Comparison of ENCODE assay signal across 8 cellular contexts in the genomic region with DNA sequence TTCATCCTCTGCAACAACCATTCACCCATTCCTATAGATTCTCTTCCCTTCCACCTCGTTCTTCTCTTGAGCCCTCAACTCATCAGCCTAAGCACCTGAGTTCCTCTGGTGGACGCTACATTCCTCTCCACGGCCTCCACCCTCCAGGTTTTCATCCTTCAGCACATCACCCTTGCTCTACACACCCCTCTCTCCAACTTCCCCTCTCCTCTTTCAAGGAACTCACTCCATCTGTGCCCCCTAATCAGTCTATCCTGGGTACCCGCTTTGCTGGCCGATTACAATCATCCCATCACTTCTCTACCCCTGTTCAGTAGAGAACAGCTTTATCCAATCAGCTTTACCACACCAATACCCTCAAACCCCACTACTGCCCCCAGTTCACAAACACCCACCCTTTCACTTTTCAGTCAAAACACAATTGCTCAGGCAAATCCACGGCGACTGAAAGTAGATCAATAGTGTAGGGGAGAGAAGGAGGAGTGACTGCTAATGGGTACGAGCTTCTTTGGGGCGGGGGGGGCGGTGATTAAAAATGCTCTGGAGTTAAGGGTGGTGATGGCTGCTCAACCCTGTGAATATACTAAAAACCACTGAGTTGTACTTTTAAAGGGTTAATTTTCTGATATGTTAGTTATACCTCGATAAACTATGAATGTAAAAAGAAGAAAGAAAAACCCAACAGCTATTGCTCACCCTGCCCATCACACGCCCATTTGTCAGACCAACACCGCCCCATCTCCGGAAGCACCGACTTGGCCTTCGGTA. TPM values are rescaled to one million over a fixed set of nuclear protein-coding genes. Genes with fewer than 3 reads are reported as not detected.
DNase-seq lines count a peak whose midpoint lies in the region; ATAC-seq and TF ChIP-seq lines count a peak whose summit lies in the region.

No MANE protein-coding gene starts in this region.

- no peak for TF ChIP-seq CTCF in GM13976 (IDR thresholded peaks at IDR 0.05; ENCODE audit: borderline replicate concordance, control extremely low read depth, extremely low read depth, insufficient read depth, missing control alignments)
- no peak for TF ChIP-seq CTCF in testis (IDR thresholded peaks at IDR 0.05)

- in situ Hi-C loops in GM13976 (cut with MboI; ENCODE audit: low sequenced_read_pairs, unreplicated experiment) = no loop called here

- intact Hi-C loops in testis (cut with DNase I; ENCODE audit: low total_unique reads) = no loop called here

- ATAC-seq in HG02798 (IDR thresholded peaks at IDR 0.05; ENCODE audit: poor library complexity, unreplicated experiment) = peak; percentile 34

- DNase-seq in GM13976 (ENCODE audit: low spot score) = peak; percentile 61
- DNase-seq in SW480 (ENCODE audit: low spot score) = peak; percentile 11
- peak; percentile 27 for DNase-seq in dermis blood vessel endothelial cell
- DNase-seq in testis = no peak
- DNase-seq in NK-92 (lab: John Stamatoyannopoulos, UW; ENCODE audit: unreplicated experiment) = no peak
- no peak for DNase-seq in NCI-H187 (lab: John Stamatoyannopoulos, UW)

- peak overlapping the region; percentile 87 for H3K4me3 ChIP-seq in mononuclear cell (ENCODE audit: low read length)
- peak overlapping the region; percentile 87 to 90 for H3K4me3 ChIP-seq in testis

- TF ChIP-seq POLR2A in testis (IDR thresholded peaks at IDR 0.05) = no peak

- 18 to 20% methylated on average over 16 of the region's 16 CpGs for WGBS in testis, 2 donors

- H3K4me1 ChIP-seq in mononuclear cell (ENCODE audit: insufficient read depth, low read length) (peaks cover 29% of the 10 kb centered on the region), testis (peaks cover 6% of the 10 kb centered on the region)

- H3K36me3 ChIP-seq in testis (ENCODE audit: low read depth, missing control alignments) = no peaks in the 10 kb centered on the region

- peak overlapping the region; percentile 81 to 90 for H3K27ac ChIP-seq in testis

- no peaks in the 10 kb centered on the region for H3K9me3 ChIP-seq in mononuclear cell (ENCODE audit: low read depth, low read length)
- no peaks in the 10 kb centered on the region for H3K9me3 ChIP-seq in testis

- H3K27me3 ChIP-seq in mononuclear cell (ENCODE audit: insufficient read depth, low read length) (no peaks in the 10 kb centered on the region), testis (no peaks in the 10 kb centered on the region)

RNA-seq across cellular contexts. Expression of gene DYM, which starts 0.9 kb away (rescaled TPM):
- total RNA-seq in dermis blood vessel endothelial cell = 32.2 and 36.4 TPM in 2 replicates
- total RNA-seq in mononuclear cell = 69.9 TPM
- 100 to 1,000 TPM in 1 of 2 donors, 10 to 100 TPM in 1; 61.3 to 104 TPM for total RNA-seq in testis
- polyA plus RNA-seq in testis (ENCODE audit: insufficient read depth, low read depth, low replicate concordance) = 110 TPM

RNA-seq across cellular contexts. Expression of gene C18orf32, which starts 27.4 kb away (rescaled TPM):
- total RNA-seq in dermis blood vessel endothelial cell = 13.4 and 14.1 TPM in 2 replicates
- 25.3 TPM for total RNA-seq in mononuclear cell
- 10 to 100 TPM; 51.0 to 60.6 TPM for total RNA-seq in testis
- polyA plus RNA-seq in testis (ENCODE audit: insufficient read depth, low read depth, low replicate concordance) = 80.9 TPM

RNA-seq across cellular contexts. Expression of gene RPL17, which starts 32.7 kb away (rescaled TPM):
- total RNA-seq in dermis blood vessel endothelial cell = 1,688 and 2,120 TPM in 2 replicates
- total RNA-seq in mononuclear cell = 2,764 TPM
- 100 to 1,000 TPM; 613 to 895 TPM for total RNA-seq in testis
- polyA plus RNA-seq in testis (ENCODE audit: insufficient read depth, low read depth, low replicate concordance) = 1,060 TPM

Comparison
In these comparisons a context has a peak if more than half of its experiments do, and no peak if none do; other contexts are left out.
1. DNase-seq: peak in GM13976 (single experiment), SW480 (single experiment) and dermis blood vessel endothelial cell (single experiment); none in testis (single experiment), NK-92 (single experiment) and NCI-H187 (0 of 2).